ENCODE assay signal across 19 cellular contexts in genomic region chr5:74629326-74629725, GRCh38.
"Had no signal": no experiment of that assay in that cellular context is flagged by ENCODE, and none has a peak within 500 bp of the region (broad histone marks: within the 10 kb centered on the region; RNA-seq: fewer than 3 reads in every experiment).

No MANE protein-coding gene starts in this region.

- H3K4me3 Mint-ChIP-seq: activated CD8-positive, alpha-beta memory T cell treated with anti-CD3 and anti-CD28 coated beads, Interleukin-2, amount 10 ng/mL, durations not matched to agents 7 days and 5 days; activated T-cell treated with anti-CD3 and anti-CD28 coated beads, Interleukin-2, amount 50 U/mL, for 24 hours; T-helper 2 cell treated with Interferon-gamma antibody and Interleukin-4, amounts not matched to agents 5 μg/mL and 100 μg/mL, for 36 hours had no signal

- H3K27ac ChIP-seq: prostate gland, sigmoid colon, thyroid gland had no signal

- H3K9me3 ChIP-seq: heart left ventricle, prostate gland, sigmoid colon, thyroid gland had no signal

- FAIRE-seq: bronchial epithelial cell, frontal cortex, keratinocyte had no signal

- H3K27me3 ChIP-seq: heart left ventricle, sigmoid colon, thyroid gland had no signal

- DNase-seq: activated CD4-positive, alpha-beta T cell treated with anti-CD3 and anti-CD28 coated beads, Interleukin-2, amount 50 U/mL, for 48 hours; activated CD4-positive, CD25-positive, alpha-beta regulatory T cell treated with anti-CD3 and anti-CD28 coated beads, Interleukin-2, amount 50 U/mL, for 72 hours; activated CD8-positive, alpha-beta memory T cell treated with anti-CD3 and anti-CD28 coated beads, Interleukin-2, amount 10 ng/mL, durations not matched to agents 7 days and 5 days; activated effector memory CD4-positive, alpha-beta T cell treated with Interleukin-2 at 50 U/mL for 16 hours; activated T-cell treated with anti-CD3 and anti-CD28 coated beads, Interleukin-2, amount 50 U/mL, for 24 hours; amniotic stem cell; heart left ventricle; left ventricle myocardium superior; mesenchymal stem cell; nucleus accumbens; sigmoid colon; stimulated activated CD4-positive, alpha-beta T cell treated with anti-CD3 and anti-CD28 coated beads, Interleukin-4, amount 100 ng/mL, for 4 hours; thyroid gland had no signal

- H3K27ac Mint-ChIP-seq: activated CD8-positive, alpha-beta memory T cell treated with anti-CD3 and anti-CD28 coated beads, Interleukin-2, amount 10 ng/mL, durations not matched to agents 7 days and 5 days; activated naive CD4-positive, alpha-beta T cell treated with anti-CD3 and anti-CD28 coated beads, Interleukin-2, amount 50 U/mL, for 72 hours; activated T-cell treated with anti-CD3 and anti-CD28 coated beads, Interleukin-2, amount 50 U/mL, for 24 hours; T-helper 2 cell treated with Interferon-gamma antibody and Interleukin-4, amounts not matched to agents 5 μg/mL and 100 μg/mL, for 36 hours had no signal

- H3K9me3 Mint-ChIP-seq: activated naive CD4-positive, alpha-beta T cell treated with anti-CD3 and anti-CD28 coated beads, Interleukin-2, amount 50 U/mL, for 72 hours; activated T-cell treated with anti-CD3 and anti-CD28 coated beads, Interleukin-2, amount 50 U/mL, for 24 hours; T-helper 2 cell treated with Interferon-gamma antibody and Interleukin-4, amounts not matched to agents 5 μg/mL and 100 μg/mL, for 36 hours had no signal

- ATAC-seq: activated CD8-positive, alpha-beta memory T cell treated with anti-CD3 and anti-CD28 coated beads, Interleukin-2, amount 10 ng/mL, durations not matched to agents 7 days and 5 days; activated naive CD4-positive, alpha-beta T cell treated with anti-CD3 and anti-CD28 coated beads, Interleukin-2, amount 50 U/mL, for 72 hours; heart left ventricle; left ventricle myocardium superior had no signal

- H3K36me3 ChIP-seq: prostate gland, sigmoid colon, thyroid gland had no signal

- H3K36me3 Mint-ChIP-seq: activated CD8-positive, alpha-beta memory T cell treated with anti-CD3 and anti-CD28 coated beads, Interleukin-2, amount 10 ng/mL, durations not matched to agents 7 days and 5 days; activated naive CD4-positive, alpha-beta T cell treated with anti-CD3 and anti-CD28 coated beads, Interleukin-2, amount 50 U/mL, for 72 hours had no signal

- H3K4me3 ChIP-seq: heart left ventricle, prostate gland, sigmoid colon, thyroid gland had no signal
